ENCODE assay signal across 12 cellular contexts in the genomic region with DNA sequence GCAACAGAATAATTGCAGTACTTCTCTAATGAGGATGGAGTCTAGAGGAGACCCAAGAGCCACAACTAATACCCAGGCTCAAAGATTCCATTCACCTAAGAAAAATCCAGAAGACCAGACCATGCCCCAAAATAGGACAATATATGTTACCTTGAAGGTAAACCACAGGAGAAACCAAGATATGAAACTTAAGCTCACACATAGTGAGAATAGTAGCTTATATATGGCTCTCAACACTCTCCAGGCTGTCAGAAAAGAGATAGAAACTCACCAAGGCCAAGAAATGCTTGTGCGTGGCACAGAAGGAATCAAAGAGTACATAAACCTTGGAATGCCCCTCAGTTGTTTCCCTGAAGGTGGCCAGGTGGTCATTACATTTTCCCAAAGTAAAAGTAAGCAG. TPM values are rescaled to one million over a fixed set of nuclear protein-coding genes. Genes with fewer than 3 reads are reported as not detected.
DNase-seq lines count a peak whose midpoint lies in the region; ATAC-seq and TF ChIP-seq lines count a peak whose summit lies in the region.
"Had no signal": no experiment of that assay in that cellular context is flagged by ENCODE, and none has a peak within 500 bp of the region (broad histone marks: within the 10 kb centered on the region; RNA-seq: fewer than 3 reads in every experiment).

No MANE protein-coding gene starts in this region.

- peaks cover 14% of the 10 kb centered on the region for H3K36me3 Mint-ChIP-seq in activated T-cell treated with anti-CD3 and anti-CD28 coated beads, Interleukin-2, amount 50 U/mL, for 4 hours (ENCODE audit: insufficient read depth)
- H3K36me3 Mint-ChIP-seq in stimulated activated memory B cell treated with anti-CD40 and anti-IgM and Interleukin-4, amounts not matched to agents 10 μg/mL and 1 μg/mL and 100 μg/mL, for 72 hours = peaks cover 13% of the 10 kb centered on the region

- H3K4me3 Mint-ChIP-seq in activated T-cell treated with anti-CD3 and anti-CD28 coated beads, Interleukin-2, amount 50 U/mL, for 4 hours = no peak overlapping the region
- H3K4me3 Mint-ChIP-seq in stimulated activated memory B cell treated with anti-CD40 and anti-IgM and Interleukin-4, amounts not matched to agents 10 μg/mL and 1 μg/mL and 100 μg/mL, for 72 hours = peak overlapping the region; percentile 73

- no peaks in the 10 kb centered on the region for H3K27me3 Mint-ChIP-seq in activated T-cell treated with anti-CD3 and anti-CD28 coated beads, Interleukin-2, amount 50 U/mL, for 4 hours (ENCODE audit: low read depth)
- no peaks in the 10 kb centered on the region for H3K27me3 Mint-ChIP-seq in stimulated activated memory B cell treated with anti-CD40 and anti-IgM and Interleukin-4, amounts not matched to agents 10 μg/mL and 1 μg/mL and 100 μg/mL, for 72 hours

- TF ChIP-seq POLR2A in testis (IDR thresholded peaks at IDR 0.05) = no peak

- H3K4me1 Mint-ChIP-seq in activated T-cell treated with anti-CD3 and anti-CD28 coated beads, Interleukin-2, amount 50 U/mL, for 4 hours (ENCODE audit: low read depth) = peaks cover 23% of the 10 kb centered on the region
- H3K4me1 Mint-ChIP-seq in stimulated activated memory B cell treated with anti-CD40 and anti-IgM and Interleukin-4, amounts not matched to agents 10 μg/mL and 1 μg/mL and 100 μg/mL, for 72 hours = peaks cover 45% of the 10 kb centered on the region

- no peaks in the 10 kb centered on the region for H3K27me3 ChIP-seq in testis
- H3K27me3 ChIP-seq: MG63 had no signal

- peak overlapping the region; percentile 81 for H3K27ac Mint-ChIP-seq in stimulated activated memory B cell treated with anti-CD40 and anti-IgM and Interleukin-4, amounts not matched to agents 10 μg/mL and 1 μg/mL and 100 μg/mL, for 72 hours

- H3K4me1 ChIP-seq in testis = no peaks in the 10 kb centered on the region

- H3K9me3 ChIP-seq in testis = no peaks in the 10 kb centered on the region
- H3K9me3 ChIP-seq: MG63 had no signal

- no peak for DNase-seq in activated T-cell treated with anti-CD3 and anti-CD28 coated beads, Interleukin-2, amount 50 U/mL, for 4 hours
- DNase-seq in activated T-cell treated with anti-CD3 and anti-CD28 coated beads, Interleukin-2, amount 50 U/mL, for 48 hours = no peak
- no peak for DNase-seq in testis
- DNase-seq in hepatic stellate cell (ENCODE audit: low spot score) = no peak
- no peak for DNase-seq in DMS153 treated with DMSO at 0.1 percent for 48 hours (lab: John Stamatoyannopoulos, UW; ENCODE audit: unreplicated experiment)
- DNase-seq: activated gamma-delta T cell treated with Interleukin-2 at 50 U/mL for 16 hours, GF-D8, MG63, NCI-H526 had no signal

- H3K36me3 ChIP-seq in testis (ENCODE audit: low read depth, missing control alignments) = no peaks in the 10 kb centered on the region

- no peak overlapping the region for H3K27ac ChIP-seq in testis

- TF ChIP-seq CTCF in testis (IDR thresholded peaks at IDR 0.05) = no peak

- H3K9me3 Mint-ChIP-seq in activated T-cell treated with anti-CD3 and anti-CD28 coated beads, Interleukin-2, amount 50 U/mL, for 4 hours = no peaks in the 10 kb centered on the region
- no peaks in the 10 kb centered on the region for H3K9me3 Mint-ChIP-seq in stimulated activated memory B cell treated with anti-CD40 and anti-IgM and Interleukin-4, amounts not matched to agents 10 μg/mL and 1 μg/mL and 100 μg/mL, for 72 hours

- peak; percentile 37 to 51 for ATAC-seq in activated T-cell treated with anti-CD3 and anti-CD28 coated beads, Interleukin-2, amount 50 U/mL, for 4 hours
- ATAC-seq in GM21786 (IDR thresholded peaks at IDR 0.05; ENCODE audit: unreplicated experiment) = peak; percentile 68
- ATAC-seq in HG03460 (IDR thresholded peaks at IDR 0.05; ENCODE audit: unreplicated experiment) = peak; percentile 54
- ATAC-seq in stimulated activated memory B cell treated with anti-CD40 and anti-IgM and Interleukin-4, amounts not matched to agents 10 μg/mL and 1 μg/mL and 100 μg/mL, for 72 hours = peak; percentile 43

- intact Hi-C loops in testis (cut with DNase I; ENCODE audit: low total_unique reads) = no loop called here

- WGBS in testis, 2 donors = 86 to 94% methylated on average over 1 of the region's 1 CpG

- H3K4me3 ChIP-seq in testis = no peak overlapping the region
- H3K4me3 ChIP-seq: MG63 had no signal

RNA-seq across cellular contexts. Expression of gene FAM111A, which starts 9.1 kb away (rescaled TPM):
- 10 to 100 TPM; 12.6 to 15.6 (median 15.5) TPM for total RNA-seq in activated T-cell treated with anti-CD3 and anti-CD28 coated beads, Interleukin-2, amount 50 U/mL, for 4 hours
- total RNA-seq in testis = 10 to 100 TPM; 41.5 to 43.4 TPM
- 12.3 TPM for polyA plus RNA-seq in testis (ENCODE audit: insufficient read depth, low read depth, low replicate concordance)

RNA-seq across cellular contexts. Expression of gene DTX4, which starts 20.2 kb away (rescaled TPM):
- total RNA-seq in activated T-cell treated with anti-CD3 and anti-CD28 coated beads, Interleukin-2, amount 50 U/mL, for 4 hours = under 1 TPM; 0.18 to 0.82 (median 0.21) TPM
- total RNA-seq in testis = 10 to 100 TPM in 1 of 2 donors, 1 to 10 TPM in 1; 4.5 to 10.2 TPM
- polyA plus RNA-seq in testis (ENCODE audit: insufficient read depth, low read depth, low replicate concordance) = 6.1 TPM

RNA-seq across cellular contexts. Expression of gene FAM111B, which starts 44.7 kb away (rescaled TPM):
- total RNA-seq in activated T-cell treated with anti-CD3 and anti-CD28 coated beads, Interleukin-2, amount 50 U/mL, for 4 hours = 1 to 10 TPM; 6.4 to 9.9 (median 9.5) TPM
- total RNA-seq in testis = under 1 TPM; 0.24 to 0.81 TPM
- polyA plus RNA-seq in testis (ENCODE audit: insufficient read depth, low read depth, low replicate concordance) = not detected

Comparison
In these comparisons a context has a peak if more than half of its experiments do, and no peak if none do; other contexts are left out.
1. RNA of gene FAM111B, which starts 44.7 kb away (total RNA-seq): 6.4 to 9.9 TPM in activated T-cell treated with anti-CD3 and anti-CD28 coated beads, Interleukin-2, amount 50 U/mL, for 4 hours; 0.24 to 0.81 TPM in testis; every median in the first group is over 4 times any median in the second.
2. Peak in every context shown above with its lines, with median percentiles within 50 percentile points of each other: ATAC-seq.